In genomic region chr20:10076126-10077080, GRCh38 we compare ENCODE assay signal across 15 cellular contexts. TPM values are rescaled to one million over a fixed set of nuclear protein-coding genes. Genes with fewer than 3 reads are reported as not detected.
DNase-seq lines count a peak whose midpoint lies in the region; ATAC-seq, FAIRE-seq and TF ChIP-seq lines count a peak whose summit lies in the region.
"Had no signal": no experiment of that assay in that cellular context is flagged by ENCODE, and none has a peak within 500 bp of the region (broad histone marks: within the 10 kb centered on the region; RNA-seq: fewer than 3 reads in every experiment).

No MANE protein-coding gene starts in this region.

- 49% methylated on average over 5 of the region's 5 CpGs for WGBS in A549 (ENCODE audit: missing lambda C conversion rate)
- 95% methylated on average over 5 of the region's 5 CpGs; no CpG with 5 or more reads in 1 of the 2 experiments for WGBS in H1 (ENCODE audit: extremely low coverage in 1 of 2, insufficient coverage in 1 of 2, insufficient read length in 1 of 2, insufficient replicate concordance in 2 of 2, low coverage in 1 of 2, low lambda C conversion rate in 2 of 2, missing lambda C conversion rate in 1 of 2), 2 experiments
- 87 to 90% methylated on average over 2 of the region's 5 CpGs for WGBS in mesodermal cell (ENCODE audit: insufficient coverage in 2 of 2), 2 experiments
- 55 to 57% methylated on average over 5 of the region's 5 CpGs for WGBS in aorta, 2 donors

- H3K4me1 ChIP-seq in A549 (peaks cover 59% of the 10 kb centered on the region), H1 (replicated peaks in 1 of 4; ENCODE audit: control insufficient read depth in 3 of 4, insufficient read depth in 4 of 4, low read length in 3 of 4) (no peaks in the 10 kb centered on the region), mesodermal cell (ENCODE audit: control insufficient read depth, insufficient read depth, low read length, poor library complexity, severe bottlenecking) (peaks cover 29% of the 10 kb centered on the region), aorta (ENCODE audit: control insufficient read depth in 1 of 2, insufficient read depth in 2 of 2, low read length in 2 of 2) (peaks cover 0 to 2% of the 10 kb centered on the region in 2 donors)

- H3K27me3 ChIP-seq in H1 (replicated peaks in 1 of 4; ENCODE audit: control insufficient read depth in 3 of 4, extremely low read depth in 1 of 4, insufficient read depth in 3 of 4, low read length in 3 of 4) (peaks cover 0 to 1% (median 0%) of the 10 kb centered on the region in 4 experiments; a peak in 1 of 7 replicates), aorta (ENCODE audit: control insufficient read depth in 1 of 2, insufficient read depth in 2 of 2, low read length in 1 of 2) (no peaks in the 10 kb centered on the region)
- H3K27me3 ChIP-seq: upper lobe of left lung had no signal

- ATAC-seq in A549 (peak; percentile 54 to 68; a peak in 4 of 6 replicates), GM19463 (IDR thresholded peaks at IDR 0.05; ENCODE audit: unreplicated experiment) (no peak), aorta (ENCODE audit: low FRiP score) (no peak)
- ATAC-seq: GM12878 had no signal

- H4K8ac ChIP-seq in H1 (ENCODE audit: extremely low read depth, insufficient read depth, low read length), result no peak overlapping the region

- no peaks in the 10 kb centered on the region for H3K79me2 ChIP-seq in H1 (ENCODE audit: control insufficient read depth in 1 of 2, insufficient read depth in 2 of 2, low read length in 2 of 2)

- H3K23me2 ChIP-seq in H1 (ENCODE audit: low read depth, low read length), result no peaks in the 10 kb centered on the region

- H2BK12ac ChIP-seq in H1 (ENCODE audit: low read depth, low read length), result no peak overlapping the region

- no peak overlapping the region for H2BK120ac ChIP-seq in H1 (replicated peaks; ENCODE audit: low read depth, low read length)

- no peaks in the 10 kb centered on the region for H4K20me1 ChIP-seq in H1 (replicated peaks in 1 of 2; ENCODE audit: control insufficient read depth in 1 of 2, insufficient read depth in 2 of 2, low read length in 2 of 2)

- no peak overlapping the region for H4K5ac ChIP-seq in H1 (ENCODE audit: insufficient read length, low read depth, low read length)

- H3K27ac ChIP-seq in A549 (peak overlapping the region; percentile 52 to 82), H1 (ENCODE audit: low read depth, low read length) (no peak overlapping the region), mesodermal cell (ENCODE audit: low read depth, low read length, severe bottlenecking) (peak overlapping the region; percentile 11), aorta (ENCODE audit: low read depth in 1 of 2, low read length in 2 of 2) (peak overlapping the region in 1 of 2 donors; percentile 28)
- H3K27ac ChIP-seq: upper lobe of left lung had no signal

- no peak overlapping the region for H4K91ac ChIP-seq in H1 (replicated peaks; ENCODE audit: insufficient read length, low read length)

- TF ChIP-seq RAD21 in A549 (conservative IDR thresholded peaks at IDR 0.05 in 1 of 2, IDR thresholded peaks at IDR 0.05 in 1 of 2), result peak in 1 of 2 experiments; percentile 30; a peak in 2 of 5 replicates
- TF ChIP-seq RAD21 in H1 (IDR thresholded peaks at IDR 0.05 in 1 of 2, conservative IDR thresholded peaks at IDR 0.05 in 1 of 2; ENCODE audit: low read depth in 2 of 2, low read length in 2 of 2), result no peak

- no peak overlapping the region for H2BK15ac ChIP-seq in H1 (ENCODE audit: low read length)

- intact Hi-C loops in aorta (cut with DNase I), result no loop called here

- CTCF ChIA-PET in A549 (lab: Yijun Ruan, JAX) (interaction anchor here (0.6 to 4.8 kb wide), 18 partner anchors 9 to 459 kb away, joined by 3 to 115 read pairs (median 4); partner anchors contain the start of gene ANKEF1), H1 (lab: Charles Lee; ENCODE audit: partially characterized antibody) (interaction anchor here (0.6 to 4.9 kb wide), 48 partner anchors 8 to 940 kb away, joined by 3 to 84 read pairs (median 4); partner anchors contain the start of genes ANKEF1 and LAMP5)

- DNase-seq in A549 (ENCODE audit: low read depth in 1 of 2, low spot score in 1 of 2) (peak in 1 of 2 experiments; percentile 68), M059J (ENCODE audit: low read depth) (peak; percentile 70), H1 (ENCODE audit: low read depth in 1 of 2, low spot score in 2 of 2) (no peak), aorta (no peak), SKM-1 treated with dmso at 0.1 percent for 144 hours (lab: John Stamatoyannopoulos, UW; ENCODE audit: unreplicated experiment) (no peak), HTR-8/SVneo (ENCODE audit: insufficient read length, low spot score) (no peak)
- DNase-seq: activated CD4-positive, alpha-beta T cell treated with anti-CD3 and anti-CD28 coated beads for 1 hour; activated CD8-positive, alpha-beta memory T cell treated with anti-CD3 and anti-CD28 coated beads, Interleukin-2, amount 50 U/mL, for 4 hours; activated naive CD4-positive, alpha-beta T cell treated with Interleukin-2 at 50 U/mL for 16 hours; NCI-H1048; upper lobe of left lung had no signal

- TF ChIP-seq CTCF in A549 (IDR thresholded peaks at IDR 0.05), result no peak
- TF ChIP-seq CTCF in H1 (IDR thresholded peaks at IDR 0.05; ENCODE audit: control extremely low read depth in 1 of 3, insufficient read depth in 1 of 3, low read depth in 1 of 3, low read length in 3 of 3), result no peak

- FAIRE-seq in A549 (lab: Jason Lieb, UNC) (no peak), H1 (lab: Jason Lieb, UNC) (no peak), HTR-8/SVneo (lab: Jason Lieb, UNC) (no peak)
- FAIRE-seq: GM12878 had no signal

- H3K36me3 ChIP-seq in H1 (ENCODE audit: control insufficient read depth in 2 of 4, insufficient read depth in 4 of 4, low read length in 3 of 4) (no peaks in the 10 kb centered on the region), mesodermal cell (ENCODE audit: control insufficient read depth, insufficient read depth, low read length) (no peaks in the 10 kb centered on the region), aorta (ENCODE audit: control insufficient read depth in 1 of 2, insufficient read depth in 2 of 2, low read length in 1 of 2) (no peaks in the 10 kb centered on the region)
- H3K36me3 ChIP-seq: upper lobe of left lung had no signal

- no peak overlapping the region for H3K56ac ChIP-seq in H1 (replicated peaks; ENCODE audit: insufficient read length, low read depth, low read length)

- H2BK20ac ChIP-seq in H1 (ENCODE audit: low read length), result no peak overlapping the region

- H2AFZ ChIP-seq in H1 (ENCODE audit: low read length), result peak overlapping the region; percentile 84

- no peak overlapping the region for H3K9ac ChIP-seq in H1 (replicated peaks in 1 of 4; ENCODE audit: extremely low read depth in 1 of 4, low read depth in 3 of 4, low read length in 3 of 4)

- H3K4ac ChIP-seq in H1 (replicated peaks; ENCODE audit: insufficient read length, low read depth, low read length), result no peak overlapping the region

- H2AK5ac ChIP-seq in H1 (ENCODE audit: low read depth, low read length), result no peak overlapping the region

- H3K4me2 ChIP-seq in A549 (peak overlapping the region; percentile 40), H1 (ENCODE audit: insufficient read depth in 1 of 2, low read depth in 2 of 2, low read length in 2 of 2) (no peak overlapping the region)
- H3K4me2 ChIP-seq: GM23338 had no signal

- no peak for TF ChIP-seq POLR2A in A549 (IDR thresholded peaks at IDR 0.05; ENCODE audit: low read length)
- TF ChIP-seq POLR2A in H1 (IDR thresholded peaks at IDR 0.05; ENCODE audit: control extremely low read depth in 1 of 2, low read depth in 2 of 2, low read length in 2 of 2), result no peak

- peak in 1 of 2 experiments; percentile 61; a peak in 2 of 5 replicates for TF ChIP-seq EP300 in A549 (IDR thresholded peaks at IDR 0.05)
- no peak for TF ChIP-seq EP300 in H1 (IDR thresholded peaks at IDR 0.05; ENCODE audit: borderline replicate concordance in 1 of 2, low read depth in 2 of 2, low read length in 2 of 2)

- H3K9me3 ChIP-seq in A549 (no peaks in the 10 kb centered on the region), H1 (ENCODE audit: insufficient read depth in 2 of 2, low read depth in 1 of 2, low read length in 1 of 2) (no peaks in the 10 kb centered on the region), mesodermal cell (ENCODE audit: control insufficient read depth, low read length) (no peaks in the 10 kb centered on the region), aorta (ENCODE audit: control insufficient read depth, low read length) (no peaks in the 10 kb centered on the region)
- H3K9me3 ChIP-seq: upper lobe of left lung had no signal

- H3K79me1 ChIP-seq in H1 (ENCODE audit: low read depth, low read length), result no peaks in the 10 kb centered on the region

- H3K18ac ChIP-seq in H1 (ENCODE audit: extremely low read depth, low read length), result no peak overlapping the region

- no peak overlapping the region for H3K23ac ChIP-seq in H1 (ENCODE audit: insufficient read length)

- POLR2A ChIA-PET in A549 (lab: Yijun Ruan, JAX) (interaction anchor here (0.6 to 1.4 kb wide), 5 partner anchors 16 to 356 kb away, joined by 3 to 8 read pairs (median 4); no protein-coding TSS in a partner anchor), H1 (lab: Charles Lee; ENCODE audit: partially characterized antibody) (no interaction called here)

- H3K4me3 ChIP-seq in A549, result no peak overlapping the region
- H3K4me3 ChIP-seq in H1 (ENCODE audit: extremely low read depth in 1 of 4, insufficient read depth in 2 of 4, low read depth in 3 of 4, low read length in 4 of 4), result no peak overlapping the region
- no peak overlapping the region for H3K4me3 ChIP-seq in mesodermal cell (ENCODE audit: extremely low read depth, insufficient read depth, low read length, poor library complexity, severe bottlenecking)
- no peak overlapping the region for H3K4me3 ChIP-seq in aorta (ENCODE audit: low read length in 2 of 2)
- H3K4me3 ChIP-seq: GM12878, GM23338, upper lobe of left lung had no signal

- no peak overlapping the region for H2BK5ac ChIP-seq in H1 (ENCODE audit: low read depth, low read length)

- no peak overlapping the region for H3K14ac ChIP-seq in H1 (ENCODE audit: insufficient read length)

RNA-seq across cellular contexts. Expression of gene ANKEF1, which starts 41.6 kb away (rescaled TPM):
- polyA plus RNA-seq in A549 (2011; rRNA removed) (19.7 and 21.2 TPM in 2 replicates), A549 (2017; fragmentation: RNase III; extraction: RNeasy Plus Mini Kit Qiagen cat#74134 plus additional on column Dnase treatment) (11.5 to 11.8 TPM (median 11.7 TPM) in 3 replicates), H1 (2011; rRNA removed) (1.8 and 2.8 TPM in 2 replicates), aorta (under 1 TPM in 1 of 2 donors, not detected in 1; 0.50 TPM)
- polyA plus RNA-seq in A549 (2012; cell fraction: cytosol; rRNA removed), result 4.0 and 4.5 TPM in 2 replicates
- polyA plus RNA-seq in A549 (2012; cell fraction: nucleus; rRNA removed), result 1.6 and 2.4 TPM in 2 replicates
- polyA minus RNA-seq in A549 (2011; rRNA and poly(A)+ RNA removed), result 13.1 and 13.5 TPM in 2 replicates
- total RNA-seq in M059J (2014; rRNA removed; shearing (Covaris generic)), result 4.5 and 6.3 TPM in 2 replicates
- total RNA-seq in H1 (2021; fragmentation: NEBNext Ultra II Directional; extraction: Animal tissue kit (Norgen Biotek cat#: 25700)), result 9.8 and 10.0 TPM in 2 replicates
- polyA plus RNA-seq in H1 (2011; cell fraction: cytosol; rRNA removed), result 3.5 TPM
- polyA plus RNA-seq in H1 (2011; cell fraction: nucleus; rRNA removed), result 1.3 TPM
- 5.0 to 7.0 TPM (median 5.6 TPM) in 4 replicates for polyA plus RNA-seq in H1 (2012, experiment 1 of 2)
- polyA plus RNA-seq in H1 (2012, experiment 2 of 2), result 0.75 TPM
- 4.9 TPM for polyA plus RNA-seq in H1 (2013, experiment 1 of 2)
- polyA plus RNA-seq in H1 (2013, experiment 2 of 2), result 4.7 TPM
- 8.2 and 9.8 TPM in 2 replicates for polyA minus RNA-seq in H1 (2011; rRNA and poly(A)+ RNA removed)
- polyA minus RNA-seq in H1 (2011; cell fraction: cytosol; rRNA and poly(A)+ RNA removed), result 7.2 TPM
- polyA minus RNA-seq in H1 (2011; cell fraction: nucleus; rRNA and poly(A)+ RNA removed), result 5.8 TPM
- polyA plus RNA-seq in mesodermal cell (2013, experiment 1 of 2), result 1.2 TPM
- polyA plus RNA-seq in mesodermal cell (2013, experiment 2 of 2), result 1.4 TPM
- total RNA-seq in aorta, result 1 to 10 TPM; 1.5 to 2.3 TPM

Comparison
In these comparisons a context has a peak if more than half of its experiments do, and no peak if none do; other contexts are left out.
1. ATAC-seq: peak in A549 (2 of 2); none in GM19463 (single experiment) and aorta (single experiment).